In the genomic region with DNA sequence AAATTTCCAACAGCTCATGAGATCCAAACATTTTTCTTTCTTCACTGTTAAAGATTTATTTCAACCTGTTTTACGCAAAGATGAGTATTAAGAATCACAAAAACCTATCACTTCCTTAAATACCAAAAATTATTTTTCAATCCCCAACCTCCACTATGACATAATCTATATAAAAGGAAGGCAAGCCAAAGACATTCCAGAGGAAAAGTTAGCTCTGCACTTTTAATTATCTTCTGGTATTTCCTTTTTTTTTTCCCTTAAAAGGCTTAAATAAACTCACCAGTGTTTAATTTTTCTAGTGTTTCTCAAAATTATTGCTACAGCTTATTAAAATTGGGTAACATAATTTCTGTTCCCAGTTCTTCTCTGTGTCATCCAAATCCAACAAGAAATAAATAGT, we compare ENCODE assay signal across 13 cellular contexts.
"Had no signal": no experiment of that assay in that cellular context is flagged by ENCODE, and none has a peak within 500 bp of the region (broad histone marks: within the 10 kb centered on the region; RNA-seq: fewer than 3 reads in every experiment).

No MANE protein-coding gene starts in this region.

- H3K27ac ChIP-seq: adrenal gland, ovary, uterus had no signal

- H3K9me3 Mint-ChIP-seq: endodermal cell had no signal

- H3K4me1 ChIP-seq: adrenal gland, uterus had no signal

- H3K4me3 ChIP-seq: adrenal gland, lung, ovary, uterus had no signal

- H3K9me3 ChIP-seq: adrenal gland, ovary, uterus had no signal

- ATAC-seq: T-helper 17 cell, WTC11 had no signal

- H3K27ac Mint-ChIP-seq: endodermal cell, immature natural killer cell, nephron progenitor cell, T-helper 17 cell, WTC11 had no signal

- DNase-seq: activated CD4-positive, alpha-beta T cell treated with anti-CD3 and anti-CD28 coated beads for 48 hours; activated naive CD4-positive, alpha-beta T cell treated with anti-CD3 and anti-CD28 coated beads, Interleukin-2, amount 50 U/mL, for 16 hours; adrenal gland; endodermal cell; glutamatergic neuron; immature natural killer cell; nephron progenitor cell; ovary; small intestine; T-helper 17 cell; uterus had no signal

- FAIRE-seq: small intestine had no signal

- H3K4me3 Mint-ChIP-seq: endodermal cell, immature natural killer cell, nephron progenitor cell, T-helper 17 cell, WTC11 had no signal

- H3K4me1 Mint-ChIP-seq: immature natural killer cell, T-helper 17 cell, WTC11 had no signal

- H3K36me3 ChIP-seq: adrenal gland, ovary, uterus had no signal

- H3K27me3 ChIP-seq: ovary, uterus had no signal
